In genomic region chr18:51666717-51667320, GRCh38 we compare ENCODE assay signal across 11 cellular contexts.
A peak's percentile ranks its signal among the peaks of the same experiment; 100 is the strongest.
DNase-seq lines count a peak whose midpoint lies in the region; ATAC-seq and TF ChIP-seq lines count a peak whose summit lies in the region.
"Had no signal": no experiment of that assay in that cellular context is flagged by ENCODE, and none has a peak within 500 bp of the region (broad histone marks: within the 10 kb centered on the region; RNA-seq: fewer than 3 reads in every experiment).

No MANE protein-coding gene starts in this region.

- no peaks in the 10 kb centered on the region for H3K36me3 Mint-ChIP-seq in stimulated activated memory B cell treated with anti-CD40 and anti-IgM and Interleukin-4, amounts not matched to agents 10 μg/mL and 1 μg/mL and 100 μg/mL, for 72 hours
- no peaks in the 10 kb centered on the region for H3K36me3 Mint-ChIP-seq in activated T-helper 17 cell treated with anti-CD3 and anti-CD28 coated beads, Interleukin-2, amount 50 U/mL, for 72 hours (ENCODE audit: low read depth)

- H3K4me1 Mint-ChIP-seq in stimulated activated memory B cell treated with anti-CD40 and anti-IgM and Interleukin-4, amounts not matched to agents 10 μg/mL and 1 μg/mL and 100 μg/mL, for 72 hours, result peaks cover 6% of the 10 kb centered on the region
- no peaks in the 10 kb centered on the region for H3K4me1 Mint-ChIP-seq in activated T-helper 17 cell treated with anti-CD3 and anti-CD28 coated beads, Interleukin-2, amount 50 U/mL, for 72 hours

- DNase-seq in Ammon's horn (ENCODE audit: low spot score), result peak; percentile 88
- peak; percentile 5 for DNase-seq in NCI-H2029 treated with DMSO at 0.1 percent for 48 hours (lab: John Stamatoyannopoulos, UW)
- DNase-seq in amygdala (lab: John Stamatoyannopoulos, UW), result peak in 47 of 56 donors; percentile 13 to 88 (median 42)
- peak; percentile 27 for DNase-seq in kidney tubule cell (ENCODE audit: low spot score)
- DNase-seq in GM13976 (ENCODE audit: low spot score), result no peak
- no peak for DNase-seq in activated CD4-positive, alpha-beta T cell treated with anti-CD3 and anti-CD28 coated beads for 4 hours
- DNase-seq: activated T-cell treated with anti-CD3 and anti-CD28 coated beads, Interleukin-2, amount 50 U/mL, for 1 hour; IMR-90; lower lobe of right lung had no signal

- peaks cover 36% of the 10 kb centered on the region for H3K27me3 Mint-ChIP-seq in stimulated activated memory B cell treated with anti-CD40 and anti-IgM and Interleukin-4, amounts not matched to agents 10 μg/mL and 1 μg/mL and 100 μg/mL, for 72 hours
- H3K27me3 Mint-ChIP-seq in activated T-helper 17 cell treated with anti-CD3 and anti-CD28 coated beads, Interleukin-2, amount 50 U/mL, for 72 hours, result peaks cover 30% of the 10 kb centered on the region

- in situ Hi-C loops in GM13976 (cut with MboI; ENCODE audit: low sequenced_read_pairs, unreplicated experiment), result loop anchor here (10.0 to 25.0 kb wide), 2 partner anchors 618 to 1020 kb away; no protein-coding TSS in a partner anchor

- TF ChIP-seq CTCF in GM13976 (IDR thresholded peaks at IDR 0.05; ENCODE audit: borderline replicate concordance, control extremely low read depth, extremely low read depth, insufficient read depth, missing control alignments), result no peak

- no peak for ATAC-seq in stimulated activated memory B cell treated with anti-CD40 and anti-IgM and Interleukin-4, amounts not matched to agents 10 μg/mL and 1 μg/mL and 100 μg/mL, for 72 hours
- ATAC-seq in activated T-helper 17 cell treated with anti-CD3 and anti-CD28 coated beads, Interleukin-2, amount 50 U/mL, for 72 hours (replicated peaks), result no peak
- ATAC-seq: lower lobe of right lung had no signal

- H3K9me3 Mint-ChIP-seq in stimulated activated memory B cell treated with anti-CD40 and anti-IgM and Interleukin-4, amounts not matched to agents 10 μg/mL and 1 μg/mL and 100 μg/mL, for 72 hours, result peaks cover 2% of the 10 kb centered on the region
- no peaks in the 10 kb centered on the region for H3K9me3 Mint-ChIP-seq in activated T-helper 17 cell treated with anti-CD3 and anti-CD28 coated beads, Interleukin-2, amount 50 U/mL, for 72 hours

- H3K27ac Mint-ChIP-seq in stimulated activated memory B cell treated with anti-CD40 and anti-IgM and Interleukin-4, amounts not matched to agents 10 μg/mL and 1 μg/mL and 100 μg/mL, for 72 hours, result no peak overlapping the region
- H3K27ac Mint-ChIP-seq in activated T-helper 17 cell treated with anti-CD3 and anti-CD28 coated beads, Interleukin-2, amount 50 U/mL, for 72 hours, result no peak overlapping the region

- no peak overlapping the region for H3K4me3 Mint-ChIP-seq in stimulated activated memory B cell treated with anti-CD40 and anti-IgM and Interleukin-4, amounts not matched to agents 10 μg/mL and 1 μg/mL and 100 μg/mL, for 72 hours
- no peak overlapping the region for H3K4me3 Mint-ChIP-seq in activated T-helper 17 cell treated with anti-CD3 and anti-CD28 coated beads, Interleukin-2, amount 50 U/mL, for 72 hours

Comparison
In these comparisons a context has a peak if more than half of its experiments do, and no peak if none do; other contexts are left out.
1. DNase-seq: peak in Ammon's horn (single experiment), NCI-H2029 treated with DMSO at 0.1 percent for 48 hours (single experiment), amygdala (47 of 56) and kidney tubule cell (single experiment); none in GM13976 (single experiment) and activated CD4-positive, alpha-beta T cell treated with anti-CD3 and anti-CD28 coated beads for 4 hours (0 of 2).